In genomic region chr14:64675246-64675645, GRCh38 we compare ENCODE assay signal across 15 cellular contexts.
"Had no signal": no experiment of that assay in that cellular context is flagged by ENCODE, and none has a peak within 500 bp of the region (broad histone marks: within the 10 kb centered on the region; RNA-seq: fewer than 3 reads in every experiment).

No MANE protein-coding gene starts in this region.

- H3K4me3 Mint-ChIP-seq: endodermal cell; naive B cell; neural progenitor cell; stimulated activated memory B cell treated with anti-CD40 and anti-IgM and Interleukin-4, amounts not matched to agents 10 μg/mL and 1 μg/mL and 100 μg/mL, for 72 hours; type B pancreatic cell had no signal

- H3K36me3 Mint-ChIP-seq: naive B cell; neural progenitor cell; stimulated activated memory B cell treated with anti-CD40 and anti-IgM and Interleukin-4, amounts not matched to agents 10 μg/mL and 1 μg/mL and 100 μg/mL, for 72 hours; type B pancreatic cell had no signal

- H2AFZ ChIP-seq: neural progenitor cell had no signal

- H3K4me2 ChIP-seq: neural progenitor cell had no signal

- H3K9me3 ChIP-seq: pancreas had no signal

- H3K27me3 Mint-ChIP-seq: type B pancreatic cell had no signal

- H3K9me3 Mint-ChIP-seq: endodermal cell, naive B cell, neural progenitor cell, type B pancreatic cell had no signal

- H3K27ac ChIP-seq: dorsolateral prefrontal cortex, neural progenitor cell, pancreas had no signal

- H3K4me3 ChIP-seq: dorsolateral prefrontal cortex, lung, neural progenitor cell, pancreas had no signal

- H3K27me3 ChIP-seq: dorsolateral prefrontal cortex, neural progenitor cell, pancreas had no signal

- ATAC-seq: pancreas; stimulated activated memory B cell treated with anti-CD40 and anti-IgM and Interleukin-4, amounts not matched to agents 10 μg/mL and 1 μg/mL and 100 μg/mL, for 72 hours had no signal

- H3K36me3 ChIP-seq: neural progenitor cell, pancreas had no signal

- FAIRE-seq: pancreas had no signal

- H3K9ac ChIP-seq: neural progenitor cell had no signal

- DNase-seq: activated CD4-positive, alpha-beta T cell treated with anti-CD3 and anti-CD28 coated beads, Interleukin-2, amount 50 U/mL, for 4 hours; activated CD4-positive, CD25-positive, alpha-beta regulatory T cell treated with anti-CD3 and anti-CD28 coated beads, Interleukin-2, amount 50 U/mL, for 72 hours; activated naive CD4-positive, alpha-beta T cell treated with anti-CD3 and anti-CD28 coated beads, Interleukin-2, amount 50 U/mL, for 16 hours; activated T-cell treated with anti-CD3 and anti-CD28 coated beads, Interleukin-2, amount 50 U/mL, for 1 hour; endodermal cell; midbrain; naive B cell; pancreas; substantia nigra; T-helper 2 cell had no signal
